Comparison of ENCODE assay signal across 8 cellular contexts in genomic region chr15:81312790-81313543, GRCh38. TPM values are rescaled to one million over a fixed set of nuclear protein-coding genes. Genes with fewer than 3 reads are reported as not detected.
DNase-seq lines count a peak whose midpoint lies in the region; ATAC-seq and TF ChIP-seq lines count a peak whose summit lies in the region.

No MANE protein-coding gene starts in this region.

- H4K20me1 ChIP-seq in fibroblast of lung (ENCODE audit: control insufficient read depth, extremely low read depth, insufficient read depth, low read length), result no peaks in the 10 kb centered on the region

- no peak for TF ChIP-seq CTCF in Panc1 (IDR thresholded peaks at IDR 0.05)
- TF ChIP-seq CTCF in fibroblast of lung (conservative IDR thresholded peaks at IDR 0.05 in 1 of 2, IDR thresholded peaks at IDR 0.05 in 1 of 2; ENCODE audit: low read depth in 1 of 2, low read length in 2 of 2), result no peak

- peak; percentile 94 for ATAC-seq in Panc1
- ATAC-seq in GM19395 (IDR thresholded peaks at IDR 0.05; ENCODE audit: unreplicated experiment), result no peak
- ATAC-seq in HG02763 (IDR thresholded peaks at IDR 0.05; ENCODE audit: unreplicated experiment), result no peak

- no peaks in the 10 kb centered on the region for H3K27me3 Mint-ChIP-seq in CD8-positive, alpha-beta memory T cell

- H3K36me3 Mint-ChIP-seq in CD8-positive, alpha-beta memory T cell, result peaks cover 10 to 82% (median 17%) of the 10 kb centered on the region in 3 donors

- in situ Hi-C loops in Panc1 (cut with HindIII; ENCODE audit: low pct_unique_long_range_greater_than_20kb, low sequenced_read_pairs), result no loop called here

- H3K27ac ChIP-seq in CD8-positive, alpha-beta memory T cell (ENCODE audit: low read depth, low read length), result no peak overlapping the region
- no peak overlapping the region for H3K27ac ChIP-seq in Panc1 (ENCODE audit: low read length)
- peak overlapping the region; percentile 79 for H3K27ac ChIP-seq in fibroblast of lung (ENCODE audit: insufficient read depth, low read length)

- peak overlapping the region; percentile 41 for H3K4me2 ChIP-seq in fibroblast of lung (ENCODE audit: extremely low read depth, insufficient read depth, low read length)

- CTCF ChIA-PET in CD8-positive, alpha-beta memory T cell (lab: Charles Lee), result no interaction called here
- CTCF ChIA-PET in Panc1 (lab: Charles Lee), result no interaction called here

- H3K4me3 Mint-ChIP-seq in CD8-positive, alpha-beta memory T cell, result no peak overlapping the region

- no peaks in the 10 kb centered on the region for H3K79me2 ChIP-seq in fibroblast of lung (ENCODE audit: control insufficient read depth, insufficient read depth, low read length)

- H2AFZ ChIP-seq in fibroblast of lung (ENCODE audit: low read length), result no peak overlapping the region

- no peaks in the 10 kb centered on the region for H3K9me3 ChIP-seq in CD8-positive, alpha-beta memory T cell (ENCODE audit: low read length)
- H3K9me3 ChIP-seq in Panc1 (ENCODE audit: control insufficient read depth, insufficient read depth, low read depth, low read length), result no peaks in the 10 kb centered on the region
- no peaks in the 10 kb centered on the region for H3K9me3 ChIP-seq in fibroblast of lung (ENCODE audit: control insufficient read depth, insufficient read depth, low read depth, low read length)

- H3K4me1 Mint-ChIP-seq in CD8-positive, alpha-beta memory T cell, result peaks cover 61 to 88% (median 73%) of the 10 kb centered on the region in 3 donors

- POLR2A ChIA-PET in CD8-positive, alpha-beta memory T cell (lab: Charles Lee), result no interaction called here
- POLR2A ChIA-PET in Panc1 (lab: Charles Lee), result no interaction called here

- BruUV-seq in Panc1 (replicated peaks; lab: Mats Ljungman, UMichigan), result no TSS peak

- peaks cover 31% of the 10 kb centered on the region for H3K36me3 ChIP-seq in CD8-positive, alpha-beta memory T cell (ENCODE audit: insufficient read depth, low read length)
- H3K36me3 ChIP-seq in Panc1 (ENCODE audit: control insufficient read depth, insufficient read depth, low read length) (no peaks in the 10 kb centered on the region), fibroblast of lung (ENCODE audit: control insufficient read depth, insufficient read depth, low read length) (peaks cover 14% of the 10 kb centered on the region)

- no peaks in the 10 kb centered on the region for H3K27me3 ChIP-seq in CD8-positive, alpha-beta memory T cell (ENCODE audit: insufficient read depth, low read length, poor library complexity, severe bottlenecking)
- no peaks in the 10 kb centered on the region for H3K27me3 ChIP-seq in Panc1 (ENCODE audit: control insufficient read depth, insufficient read depth, low read length)
- no peaks in the 10 kb centered on the region for H3K27me3 ChIP-seq in fibroblast of lung (ENCODE audit: control insufficient read depth, insufficient read depth, low read length)

- H3K27ac Mint-ChIP-seq in CD8-positive, alpha-beta memory T cell, result peak overlapping the region; percentile 34 to 99 (median 86)

- H3K4me3 ChIP-seq in CD8-positive, alpha-beta memory T cell (ENCODE audit: low read length), result no peak overlapping the region
- H3K4me3 ChIP-seq in Panc1 (ENCODE audit: low read depth in 2 of 2, low read length in 2 of 2) (no peak overlapping the region), fibroblast of lung (replicated peaks in 1 of 4; ENCODE audit: control extremely low read depth in 1 of 4, insufficient read depth in 1 of 4, low read depth in 3 of 4, low read length in 4 of 4) (no peak overlapping the region)

- no peak overlapping the region for H3K9ac ChIP-seq in fibroblast of lung (ENCODE audit: insufficient read depth, low read length)

- peaks cover 49% of the 10 kb centered on the region for H3K4me1 ChIP-seq in CD8-positive, alpha-beta memory T cell (ENCODE audit: insufficient read depth, low read length)
- H3K4me1 ChIP-seq in Panc1 (ENCODE audit: control insufficient read depth, insufficient read depth, low read length) (peaks cover 7% of the 10 kb centered on the region), fibroblast of lung (ENCODE audit: control insufficient read depth, extremely low read depth, insufficient read depth, low read length) (peaks cover 17% of the 10 kb centered on the region)

- no peak for DNase-seq in CD8-positive, alpha-beta memory T cell
- DNase-seq in Panc1 (ENCODE audit: low read depth, low spot score) (peak; percentile 84), fibroblast of lung (ENCODE audit: low read depth in 2 of 2) (peak; percentile 98 to 99), pulmonary artery endothelial cell (ENCODE audit: low read depth, low spot score) (peak; percentile 49), T-helper 9 cell (no peak), Kasumi-1 (lab: John Stamatoyannopoulos, UW) (no peak)

- H3K9me3 Mint-ChIP-seq in CD8-positive, alpha-beta memory T cell, result no peaks in the 10 kb centered on the region

- intact Hi-C loops in Panc1 (cut with micrococcal nuclease; ENCODE audit: unreplicated experiment), result no loop called here

RNA-seq across cellular contexts. Expression of gene STARD5, which starts 11.0 kb away (rescaled TPM):
- 1 to 10 TPM; 4.4 to 5.8 TPM for total RNA-seq in CD8-positive, alpha-beta memory T cell
- 2.6 TPM for polyA plus RNA-seq in CD8-positive, alpha-beta memory T cell
- 2.9 TPM for total RNA-seq in Panc1 (2021; ENCODE audit: unreplicated experiment)
- 3.1 TPM for polyA plus RNA-seq in Panc1 (2012; ENCODE audit: insufficient read length)
- 8.2 and 14.9 TPM in 2 replicates for total RNA-seq in fibroblast of lung
- polyA plus RNA-seq in fibroblast of lung, result 20.1 and 21.4 TPM in 2 replicates
- 9.5 and 11.1 TPM in 2 replicates for polyA plus RNA-seq in fibroblast of lung (2012)
- polyA minus RNA-seq in fibroblast of lung (ENCODE audit: low replicate concordance), result 16.5 and 32.6 TPM in 2 replicates
- 0.20 and 0.71 TPM in 2 replicates for total RNA-seq in pulmonary artery endothelial cell

Comparison
In these comparisons a context has a peak if more than half of its experiments do, and no peak if none do; other contexts are left out.
1. DNase-seq: peak in Panc1 (single experiment), fibroblast of lung (2 of 2) and pulmonary artery endothelial cell (single experiment); none in CD8-positive, alpha-beta memory T cell (0 of 5), T-helper 9 cell (single experiment) and Kasumi-1 (0 of 2).